25 cellular contexts compared by ENCODE assay signal in genomic region chr16:22005746-22006145, GRCh38. TPM values are rescaled to one million over a fixed set of nuclear protein-coding genes. Genes with fewer than 3 reads are reported as not detected.
"Had no signal": no experiment of that assay in that cellular context is flagged by ENCODE, and none has a peak within 500 bp of the region (broad histone marks: within the 10 kb centered on the region; RNA-seq: fewer than 3 reads in every experiment).

No MANE protein-coding gene starts in this region.

- H3K27me3 ChIP-seq: Peyer's patch had no signal

- ATAC-seq: Right ventricle myocardium inferior, SK-N-SH treated with all-trans-retinoic acid at 6 μM for 48 hours had no signal

- DNase-seq: IMR-90, Kasumi-1, MM.1S, NCI-H1092 treated with DMSO at 0.1 percent for 48 hours, NCI-H1436, NCI-H187, NCI-H2029, NCI-H2081 treated with DMSO at 0.1 percent for 48 hours, NCI-H2171, NCI-H226, NCI-H446, NCI-H510A, NCI-H69, NCI-H774, OCI-M1, PC-9, Peyer's patch, SHP77 treated with DMSO at 0.1 percent for 48 hours, SJCRH30 had no signal

- H3K27ac ChIP-seq: KMS-11, PC-9, Peyer's patch, SJCRH30 had no signal

- H3K9me3 ChIP-seq: Peyer's patch, SJCRH30 had no signal

RNA-seq across cellular contexts. Expression of gene PDZD9, which starts 4.8 kb away (rescaled TPM):
- total RNA-seq: HT-29, IMR-90, M059J, PC-9, Peyer's patch, Right ventricle myocardium inferior, RPMI7951, SJCRH30 had no signal
- polyA plus RNA-seq: IMR-90 had no signal
